24 cellular contexts compared by ENCODE assay signal in the genomic region with DNA sequence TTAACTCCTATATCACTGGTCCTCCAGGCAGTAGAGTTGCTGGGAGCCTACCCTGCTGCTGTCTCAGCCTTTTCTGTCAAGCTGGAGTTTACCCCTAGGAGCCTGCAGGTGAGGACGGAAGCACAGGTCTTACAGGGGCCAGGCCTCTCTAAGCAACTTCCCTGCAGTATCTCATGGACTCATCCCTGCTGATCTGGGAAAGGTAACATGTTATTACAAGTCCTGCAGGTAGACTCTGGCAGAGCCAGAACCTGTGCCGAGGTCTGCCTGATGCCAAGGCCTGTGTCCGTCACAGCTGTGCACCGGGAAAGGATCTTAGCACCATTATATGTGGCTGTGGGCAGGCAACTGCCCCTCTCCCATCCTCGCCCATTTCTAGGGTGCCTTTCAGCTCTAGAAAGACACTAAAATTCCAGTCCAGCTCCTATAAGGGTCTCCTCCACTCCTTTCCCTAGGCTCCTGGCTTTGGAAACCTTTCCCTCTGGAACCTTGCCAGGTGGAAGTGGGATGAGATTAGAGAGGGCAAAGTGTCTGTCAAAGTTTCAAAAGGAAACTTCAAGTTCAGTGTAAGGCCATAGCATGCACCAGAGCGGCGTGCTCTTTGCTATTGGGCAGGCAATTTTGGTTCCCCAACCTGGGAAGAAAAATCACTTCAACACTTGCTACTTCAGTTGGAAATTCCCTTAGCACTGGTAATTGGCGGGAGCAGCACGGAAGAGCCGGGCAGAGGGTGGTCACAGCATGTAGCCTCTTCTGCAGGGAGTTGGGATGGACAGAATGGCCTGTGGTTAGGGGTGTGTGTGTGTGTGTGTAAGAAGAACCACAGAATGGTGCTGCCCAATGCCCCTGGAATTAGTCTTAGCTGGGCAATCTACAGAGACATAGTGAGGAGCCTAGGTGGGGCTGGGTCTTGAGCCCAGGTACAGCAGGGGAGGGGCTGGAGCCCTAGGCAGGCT. TPM values are rescaled to one million over a fixed set of nuclear protein-coding genes. Genes with fewer than 3 reads are reported as not detected.
"Had no signal": no experiment of that assay in that cellular context is flagged by ENCODE, and none has a peak within 500 bp of the region (broad histone marks: within the 10 kb centered on the region; RNA-seq: fewer than 3 reads in every experiment).

No MANE protein-coding gene starts in this region.

- H3K4me3 Mint-ChIP-seq: activated CD4-positive, alpha-beta T cell treated with anti-CD3 and anti-CD28 coated beads for 36 hours; activated naive CD4-positive, alpha-beta T cell treated with anti-CD3 and anti-CD28 coated beads for 36 hours; activated naive CD8-positive, alpha-beta T cell treated with anti-CD3 and anti-CD28 coated beads, Interleukin-2, amount 50 U/mL, for 24 hours; effector memory CD8-positive, alpha-beta T cell; naive thymus-derived CD8-positive, alpha-beta T cell; T-cell; WTC11 had no signal

- H3K9me3 ChIP-seq: left ventricle myocardium inferior, mucosa of descending colon, transverse colon, vagina had no signal

- H3K27ac ChIP-seq: epithelial cell of prostate, left ventricle myocardium inferior, transverse colon, vagina had no signal

- DNase-seq: activated CD4-positive, alpha-beta T cell treated with anti-CD3 and anti-CD28 coated beads for 36 hours; activated CD4-positive, alpha-beta T cell treated with anti-CD3 and anti-CD28 coated beads, Interleukin-2, amount 50 U/mL, for 48 hours; activated naive CD4-positive, alpha-beta T cell treated with anti-CD3 and anti-CD28 coated beads for 36 hours; activated naive CD8-positive, alpha-beta T cell treated with anti-CD3 and anti-CD28 coated beads, Interleukin-2, amount 50 U/mL, for 24 hours; anterior cingulate cortex; dermis blood vessel endothelial cell; effector memory CD8-positive, alpha-beta T cell; foreskin melanocyte; head of caudate nucleus; left ventricle myocardium inferior; mucosa of descending colon; naive thymus-derived CD8-positive, alpha-beta T cell; stimulated activated CD4-positive, alpha-beta T cell treated with anti-CD3 and anti-CD28 coated beads, Interleukin-2, amount 100 ng/mL, for 24 hours; stimulated activated naive CD8-positive, alpha-beta T cell treated with anti-CD3 and anti-CD28 coated beads, Interleukin-15, Interleukin-2, amounts not matched to agents 100 U/mL and 50 U/mL, for 24 hours; T-cell; transverse colon had no signal

- H3K27me3 ChIP-seq: transverse colon, vagina had no signal

- H3K4me1 Mint-ChIP-seq: activated CD4-positive, alpha-beta T cell treated with anti-CD3 and anti-CD28 coated beads for 36 hours; activated naive CD8-positive, alpha-beta T cell treated with anti-CD3 and anti-CD28 coated beads, Interleukin-2, amount 50 U/mL, for 24 hours had no signal

- H3K9me3 Mint-ChIP-seq: activated naive CD4-positive, alpha-beta T cell treated with anti-CD3 and anti-CD28 coated beads for 36 hours; activated naive CD8-positive, alpha-beta T cell treated with anti-CD3 and anti-CD28 coated beads, Interleukin-2, amount 50 U/mL, for 24 hours; activated T-helper 2 cell treated with anti-CD3 and anti-CD28 coated beads, Interferon-gamma antibody, Interleukin-2, Interleukin-4, amounts not matched to agents 10 μg/mL and 5 μg/mL and 100 μg/mL, durations not matched to agents 14 hours and 24 hours and 36 hours; effector memory CD8-positive, alpha-beta T cell; naive thymus-derived CD8-positive, alpha-beta T cell; T-cell; WTC11 had no signal

- H3K36me3 ChIP-seq: left ventricle myocardium inferior, transverse colon, vagina had no signal

- H3K27ac Mint-ChIP-seq: activated CD4-positive, alpha-beta T cell treated with anti-CD3 and anti-CD28 coated beads for 36 hours; activated naive CD4-positive, alpha-beta T cell treated with anti-CD3 and anti-CD28 coated beads for 36 hours; activated naive CD8-positive, alpha-beta T cell treated with anti-CD3 and anti-CD28 coated beads, Interleukin-2, amount 50 U/mL, for 24 hours; activated T-helper 2 cell treated with anti-CD3 and anti-CD28 coated beads, Interferon-gamma antibody, Interleukin-2, Interleukin-4, amounts not matched to agents 10 μg/mL and 5 μg/mL and 100 μg/mL, durations not matched to agents 14 hours and 24 hours and 36 hours; effector memory CD8-positive, alpha-beta T cell; naive thymus-derived CD8-positive, alpha-beta T cell; T-cell; WTC11 had no signal

- H3K36me3 Mint-ChIP-seq: naive thymus-derived CD8-positive, alpha-beta T cell; T-cell; WTC11 had no signal

- ATAC-seq: activated CD4-positive, alpha-beta T cell treated with anti-CD3 and anti-CD28 coated beads for 36 hours; activated naive CD8-positive, alpha-beta T cell treated with anti-CD3 and anti-CD28 coated beads, Interleukin-2, amount 50 U/mL, for 24 hours; effector memory CD8-positive, alpha-beta T cell; mucosa of descending colon; naive thymus-derived CD8-positive, alpha-beta T cell; SK-N-SH treated with all-trans-retinoic acid at 6 μM for 48 hours; stimulated activated naive CD8-positive, alpha-beta T cell treated with anti-CD3 and anti-CD28 coated beads, Interleukin-15, Interleukin-2, amounts not matched to agents 100 U/mL and 50 U/mL, for 24 hours; T-cell; WTC11 had no signal

- H3K4me1 ChIP-seq: left ventricle myocardium inferior, vagina had no signal

- H3K4me3 ChIP-seq: left ventricle myocardium inferior, mucosa of descending colon, transverse colon, vagina had no signal

RNA-seq across cellular contexts. Expression of a gene that starts 17.5 kb away (rescaled TPM):
- total RNA-seq: activated CD4-positive, alpha-beta T cell treated with anti-CD3 and anti-CD28 coated beads for 36 hours; activated naive CD4-positive, alpha-beta T cell treated with anti-CD3 and anti-CD28 coated beads for 36 hours; activated T-helper 2 cell treated with anti-CD3 and anti-CD28 coated beads, Interferon-gamma antibody, Interleukin-2, Interleukin-4, amounts not matched to agents 10 μg/mL and 5 μg/mL and 100 μg/mL, durations not matched to agents 14 hours and 24 hours and 36 hours; left ventricle myocardium inferior; naive thymus-derived CD8-positive, alpha-beta T cell; vagina had no signal

RNA-seq across cellular contexts. Expression of a gene that starts 35.1 kb away (rescaled TPM):
- total RNA-seq: activated CD4-positive, alpha-beta T cell treated with anti-CD3 and anti-CD28 coated beads for 36 hours; activated naive CD4-positive, alpha-beta T cell treated with anti-CD3 and anti-CD28 coated beads for 36 hours; activated T-helper 2 cell treated with anti-CD3 and anti-CD28 coated beads, Interferon-gamma antibody, Interleukin-2, Interleukin-4, amounts not matched to agents 10 μg/mL and 5 μg/mL and 100 μg/mL, durations not matched to agents 14 hours and 24 hours and 36 hours; chondrocyte; dermis blood vessel endothelial cell; fibroblast of lung; kidney epithelial cell; left ventricle myocardium inferior; mucosa of descending colon; naive thymus-derived CD8-positive, alpha-beta T cell; T-cell; vagina; WTC11 had no signal
- polyA plus RNA-seq: fibroblast of lung; naive thymus-derived CD8-positive, alpha-beta T cell had no signal
